Comparison of ENCODE assay signal across 20 cellular contexts in genomic region chr16:55030944-55031343, GRCh38.
"Had no signal": no experiment of that assay in that cellular context is flagged by ENCODE, and none has a peak within 500 bp of the region (broad histone marks: within the 10 kb centered on the region; RNA-seq: fewer than 3 reads in every experiment).

No MANE protein-coding gene starts in this region.

- DNase-seq: KBM-7, MG63, NCI-H1092, NCI-H1105 treated with DMSO at 0.1 percent for 48 hours, NCI-H1417 treated with DMSO at 0.1 percent for 48 hours, NCI-H146, NCI-H1694 treated with DMSO at 0.1 percent for 48 hours, NCI-H1930, NCI-H2081, NCI-H2107, NCI-H2227 treated with DMSO at 0.1 percent for 48 hours, NCI-H446, NCI-H510A treated with DMSO at 0.1 percent for 48 hours, NCI-H526, Right ventricle myocardium superior, RPMI8226, SIG-M5 had no signal

- H3K9me3 ChIP-seq: SJSA1 had no signal

- H3K36me3 ChIP-seq: MG63, SJSA1 had no signal

- H3K4me3 ChIP-seq: MG63, SJSA1, SK-N-MC had no signal

- H3K27me3 ChIP-seq: MG63, SJSA1 had no signal

- FAIRE-seq: RCC 7860 had no signal

- H3K4me1 ChIP-seq: SJSA1 had no signal

- H3K27ac ChIP-seq: SJSA1, SK-N-MC had no signal
